8 cellular contexts compared by ENCODE assay signal in the genomic region with DNA sequence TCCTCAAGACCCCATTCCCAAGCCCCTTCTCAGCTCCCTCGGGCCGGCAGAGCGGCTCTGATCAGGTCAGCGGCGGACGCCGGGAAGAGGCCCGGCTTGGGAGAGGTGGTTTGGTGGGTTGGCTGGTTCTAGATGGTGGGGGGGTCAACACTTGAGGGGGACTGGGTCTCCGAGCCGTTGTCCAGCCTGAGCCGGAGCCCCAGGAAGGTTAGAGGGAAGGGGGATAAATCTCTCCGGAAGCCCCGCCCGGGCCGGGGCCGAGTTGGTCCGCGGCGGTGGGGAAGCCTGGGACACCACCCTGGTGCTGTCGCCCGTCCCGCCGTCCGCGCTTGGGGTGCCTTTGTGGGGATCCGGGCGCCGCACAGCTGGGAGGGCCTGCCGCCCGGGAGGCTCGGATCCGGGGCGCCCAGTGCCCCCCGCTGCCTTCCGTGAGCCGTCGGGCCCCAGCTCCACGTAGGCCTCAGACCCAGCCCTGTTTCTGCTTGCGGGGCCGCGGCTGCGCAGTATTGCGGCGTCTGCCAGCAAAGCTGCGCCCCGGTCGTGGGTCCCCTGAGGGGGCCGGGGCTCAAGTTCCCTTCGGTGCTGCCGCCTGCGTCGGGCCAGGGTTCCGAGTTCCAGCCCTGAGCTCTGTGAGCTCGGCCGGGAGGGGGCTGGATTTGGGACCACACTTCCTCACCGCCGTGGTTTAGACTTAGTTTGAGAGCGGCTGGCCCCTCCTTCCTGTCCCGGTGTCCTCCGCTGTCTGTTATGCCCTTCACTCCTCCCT.
DNase-seq lines count a peak whose midpoint lies in the region; ATAC-seq, FAIRE-seq and TF ChIP-seq lines count a peak whose summit lies in the region.

No MANE protein-coding gene starts in this region.

- no peak for FAIRE-seq in urothelium cell line (lab: Jason Lieb, UNC)

- ATAC-seq in DND-41 (ENCODE audit: insufficient read depth, low read depth) (peak; percentile 72), GM21737 (IDR thresholded peaks at IDR 0.05; ENCODE audit: unreplicated experiment) (peak; percentile 48)

- peaks cover 33% of the 10 kb centered on the region for H3K36me3 ChIP-seq in DND-41 (ENCODE audit: insufficient read depth, low read length)
- no peaks in the 10 kb centered on the region for H3K36me3 ChIP-seq in Loucy (ENCODE audit: insufficient read depth, low read length)

- H3F3A ChIP-seq in Loucy (ENCODE audit: low read depth): no peaks in the 10 kb centered on the region

- peak overlapping the region; percentile 88 to 97 for H3K4me3 ChIP-seq in DND-41 (ENCODE audit: low read depth in 1 of 2, low read length in 2 of 2)
- H3K4me3 ChIP-seq in Loucy (ENCODE audit: low read length, poor library complexity, severe bottlenecking): peak overlapping the region; percentile 97

- no peaks in the 10 kb centered on the region for H3K9me2 ChIP-seq in Loucy (replicated peaks; ENCODE audit: low read depth, low read length)

- H3K4me1 ChIP-seq in DND-41 (ENCODE audit: insufficient read depth, low read length) (peaks cover 51% of the 10 kb centered on the region), Loucy (ENCODE audit: insufficient read depth, low read length, poor library complexity, severe bottlenecking) (peaks cover 14% of the 10 kb centered on the region)

- peak overlapping the region; percentile 79 for H2AFZ ChIP-seq in DND-41 (ENCODE audit: low read depth, low read length)
- peak overlapping the region; percentile 83 for H2AFZ ChIP-seq in Loucy (ENCODE audit: low read length)

- peak overlapping the region; percentile 98 for H3K27ac ChIP-seq in DND-41 (ENCODE audit: low read length)

- H3K79me2 ChIP-seq in DND-41 (ENCODE audit: insufficient read depth, low read length): peaks cover 72% of the 10 kb centered on the region
- H3K79me2 ChIP-seq in Loucy (ENCODE audit: insufficient read depth, low read length): peaks cover 40% of the 10 kb centered on the region

- TF ChIP-seq CTCF in DND-41 (IDR thresholded peaks at IDR 0.05; ENCODE audit: borderline replicate concordance, extremely low read depth, low read length, poor library complexity, severe bottlenecking) (no peak), Loucy (conservative IDR thresholded peaks at IDR 0.05; ENCODE audit: low read length) (no peak)

- H3K4me2 ChIP-seq in DND-41 (ENCODE audit: insufficient read depth, low read length) (peak overlapping the region; percentile 95), Loucy (ENCODE audit: low read depth, low read length, poor library complexity, severe bottlenecking) (peak overlapping the region; percentile 97)

- H3K9me3 ChIP-seq in DND-41 (ENCODE audit: insufficient read depth, low read length, severe bottlenecking) (no peaks in the 10 kb centered on the region), Loucy (ENCODE audit: insufficient read depth, low read depth, low read length) (no peaks in the 10 kb centered on the region)

- no peaks in the 10 kb centered on the region for H3K27me3 ChIP-seq in DND-41 (ENCODE audit: insufficient read depth, low read length, poor library complexity)
- H3K27me3 ChIP-seq in Loucy (ENCODE audit: insufficient read depth, low read length, poor library complexity, severe bottlenecking): no peaks in the 10 kb centered on the region

- intact Hi-C loops in posterior cingulate gyrus (cut with DNase I): loop anchor here (1.0 to 5.0 kb wide), 3 partner anchors 17 to 74 kb away; a partner anchor contains a TSS

- H4K20me1 ChIP-seq in DND-41 (ENCODE audit: insufficient read depth, low read length) (peaks cover 15% of the 10 kb centered on the region; the same call in 1 of the 2 replicates), Loucy (ENCODE audit: insufficient read depth, low read length, poor library complexity, severe bottlenecking) (peaks cover 10% of the 10 kb centered on the region)

- DNase-seq in DND-41 (peak; percentile 83), globus pallidus (ENCODE audit: low spot score) (peak; percentile 57), posterior cingulate gyrus (peak; percentile 45 to 94 (median 58)), urothelium cell line (ENCODE audit: low spot score) (peak; percentile 61), Kasumi-1 (lab: John Stamatoyannopoulos, UW) (no peak)
- DNase-seq in activated T-helper 9 cell treated with anti-CD3 and anti-CD28 coated beads, Interleukin-2, amount 50 U/mL, for 16 hours (ENCODE audit: low read depth): peak; percentile 56

- peak overlapping the region; percentile 98 for H3K9ac ChIP-seq in DND-41 (ENCODE audit: low read depth, low read length)
- peak overlapping the region; percentile 98 for H3K9ac ChIP-seq in Loucy (ENCODE audit: low read depth, low read length, poor library complexity, severe bottlenecking)

Comparison
In these comparisons a context has a peak if more than half of its experiments do, and no peak if none do; other contexts are left out.
1. DNase-seq: peak in DND-41 (single experiment), activated T-helper 9 cell treated with anti-CD3 and anti-CD28 coated beads, Interleukin-2, amount 50 U/mL, for 16 hours (single experiment), globus pallidus (single experiment), posterior cingulate gyrus (10 of 10) and urothelium cell line (single experiment); none in Kasumi-1 (0 of 2).